In genomic region chr4:173301518-173302201, GRCh38 we compare ENCODE assay signal across 1 cellular context.
TF ChIP-seq lines count a peak whose summit lies in the region.

No MANE protein-coding gene starts in this region.

TF ChIP-seq in HepG2, 621 proteins besides CTCF, POLR2A, EP300 and RAD21 (continued from another document):
- TF ChIP-seq, protein P1, sequence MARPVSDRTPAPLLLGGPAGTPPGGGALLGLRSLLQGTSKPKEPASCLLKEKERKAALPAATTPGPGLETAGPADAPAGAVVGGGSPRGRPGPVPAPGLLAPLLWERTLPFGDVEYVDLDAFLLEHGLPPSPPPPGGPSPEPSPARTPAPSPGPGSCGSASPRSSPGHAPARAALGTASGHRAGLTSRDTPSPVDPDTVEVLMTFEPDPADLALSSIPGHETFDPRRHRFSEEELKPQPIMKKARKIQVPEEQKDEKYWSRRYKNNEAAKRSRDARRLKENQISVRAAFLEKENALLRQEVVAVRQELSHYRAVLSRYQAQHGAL (CRISPR knock-in tag; IDR thresholded peaks at IDR 0.05; ENCODE audit: not compliant biosample characterization): no peak
- TF ChIP-seq ZBTB42 (CRISPR knock-in tag; IDR thresholded peaks at IDR 0.05) (no peak), ADNP (CRISPR knock-in tag; IDR thresholded peaks at IDR 0.05) (no peak)
TF ChIP-seq in HepG2: peak in this region for 0.
